Comparison of ENCODE assay signal across 9 cellular contexts in the genomic region with DNA sequence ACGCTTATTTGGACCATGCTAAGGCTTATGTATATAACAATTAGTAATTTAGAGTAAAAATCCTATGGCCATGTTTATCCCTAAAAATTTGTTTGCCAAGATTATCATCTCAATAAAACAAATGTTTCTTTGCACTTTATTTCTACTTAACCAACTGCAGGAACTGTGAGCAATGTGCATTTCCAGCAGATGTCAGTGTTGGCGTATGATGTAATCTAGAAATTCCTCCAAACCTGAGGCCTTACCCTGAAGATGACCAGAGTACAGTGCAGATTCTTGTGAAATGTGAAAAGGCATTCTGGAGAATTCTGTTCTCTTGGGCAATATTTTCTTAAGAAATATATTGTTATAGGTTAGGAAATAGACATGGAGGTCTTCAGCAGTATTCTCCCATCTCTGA.
DNase-seq lines count a peak whose midpoint lies in the region; ATAC-seq, FAIRE-seq and TF ChIP-seq lines count a peak whose summit lies in the region.
"Had no signal": no experiment of that assay in that cellular context is flagged by ENCODE, and none has a peak within 500 bp of the region (broad histone marks: within the 10 kb centered on the region; RNA-seq: fewer than 3 reads in every experiment).

No MANE protein-coding gene starts in this region.

- peaks cover 2% of the 10 kb centered on the region for H3K9me3 Mint-ChIP-seq in chondrocyte (ENCODE audit: low read depth)
- H3K9me3 Mint-ChIP-seq in activated CD4-positive, alpha-beta T cell treated with anti-CD3 and anti-CD28 coated beads, Interleukin-2, amount 10 ng/mL, durations not matched to agents 7 days and 5 days = no peaks in the 10 kb centered on the region

- DNase-seq in ACHN (peak; percentile 62), GM12892 (ENCODE audit: insufficient read length) (no peak), NCI-H82 (lab: John Stamatoyannopoulos, UW) (peak; percentile 77), chondrocyte (ENCODE audit: low spot score) (no peak), midbrain (lab: John Stamatoyannopoulos, UW) (peak; percentile 46)
- DNase-seq in activated CD4-positive, alpha-beta T cell treated with anti-CD3 and anti-CD28 coated beads, Interleukin-2, amount 10 ng/mL, durations not matched to agents 7 days and 5 days = no peak

- CTCF ChIA-PET in activated CD4-positive, alpha-beta T cell treated with anti-CD3 and anti-CD28 coated beads, Interleukin-2, amount 10 ng/mL, durations not matched to agents 7 days and 5 days (lab: Charles Lee) = no interaction called here

- FAIRE-seq in GM12892 (lab: Jason Lieb, UNC) = peak; percentile 72
- FAIRE-seq: islet of Langerhans had no signal

- ATAC-seq in HG02938 (IDR thresholded peaks at IDR 0.05; ENCODE audit: unreplicated experiment) (peak; percentile 70), GM21737 (IDR thresholded peaks at IDR 0.05; ENCODE audit: unreplicated experiment) (no peak)

- H3K4me1 Mint-ChIP-seq in chondrocyte (ENCODE audit: low read depth) = peaks cover 8% of the 10 kb centered on the region
- peaks cover 12% of the 10 kb centered on the region for H3K4me1 Mint-ChIP-seq in activated CD4-positive, alpha-beta T cell treated with anti-CD3 and anti-CD28 coated beads, Interleukin-2, amount 10 ng/mL, durations not matched to agents 7 days and 5 days

- no peak overlapping the region for H3K4me3 Mint-ChIP-seq in chondrocyte (ENCODE audit: unreplicated experiment)
- no peak overlapping the region for H3K4me3 Mint-ChIP-seq in activated CD4-positive, alpha-beta T cell treated with anti-CD3 and anti-CD28 coated beads, Interleukin-2, amount 10 ng/mL, durations not matched to agents 7 days and 5 days

- no peak for TF ChIP-seq POLR2A in GM12892 (IDR thresholded peaks at IDR 0.05; ENCODE audit: low read depth, low read length)

- no peaks in the 10 kb centered on the region for H3K27me3 Mint-ChIP-seq in chondrocyte (ENCODE audit: low read depth)
- peaks cover 5% of the 10 kb centered on the region for H3K27me3 Mint-ChIP-seq in activated CD4-positive, alpha-beta T cell treated with anti-CD3 and anti-CD28 coated beads, Interleukin-2, amount 10 ng/mL, durations not matched to agents 7 days and 5 days

- POLR2A ChIA-PET in activated CD4-positive, alpha-beta T cell treated with anti-CD3 and anti-CD28 coated beads, Interleukin-2, amount 10 ng/mL, durations not matched to agents 7 days and 5 days (lab: Charles Lee) = no interaction called here

- no peaks in the 10 kb centered on the region for H3K36me3 Mint-ChIP-seq in chondrocyte (ENCODE audit: low read depth)
- no peaks in the 10 kb centered on the region for H3K36me3 Mint-ChIP-seq in activated CD4-positive, alpha-beta T cell treated with anti-CD3 and anti-CD28 coated beads, Interleukin-2, amount 10 ng/mL, durations not matched to agents 7 days and 5 days (ENCODE audit: low read depth)

- no peak overlapping the region for H3K27ac Mint-ChIP-seq in chondrocyte (ENCODE audit: unreplicated experiment)
- no peak overlapping the region for H3K27ac Mint-ChIP-seq in activated CD4-positive, alpha-beta T cell treated with anti-CD3 and anti-CD28 coated beads, Interleukin-2, amount 10 ng/mL, durations not matched to agents 7 days and 5 days

- in situ Hi-C loops in ACHN (cut with HindIII; ENCODE audit: low pct_ligation_motif_present, low pct_unique_long_range_greater_than_20kb, low sequenced_read_pairs) = no loop called here

- TF ChIP-seq CTCF in chondrocyte (IDR thresholded peaks at IDR 0.05) = peak; percentile 80

Comparison
In these comparisons a context has a peak if more than half of its experiments do, and no peak if none do; other contexts are left out.
1. DNase-seq: peak in ACHN (single experiment), NCI-H82 (single experiment) and midbrain (single experiment); none in GM12892 (single experiment), chondrocyte (single experiment) and activated CD4-positive, alpha-beta T cell treated with anti-CD3 and anti-CD28 coated beads, Interleukin-2, amount 10 ng/mL, durations not matched to agents 7 days and 5 days (single experiment).